8 cellular contexts compared by ENCODE assay signal in genomic region chr14:96797943-96798349, GRCh38. TPM values are rescaled to one million over a fixed set of nuclear protein-coding genes. Genes with fewer than 3 reads are reported as not detected.
DNase-seq lines count a peak whose midpoint lies in the region; ATAC-seq and TF ChIP-seq lines count a peak whose summit lies in the region.

No MANE protein-coding gene starts in this region.

- H3K36me3 Mint-ChIP-seq in activated naive CD4-positive, alpha-beta T cell treated with anti-CD3 and anti-CD28 coated beads, Interleukin-2, amount 50 U/mL, for 72 hours, result peaks cover 11 to 13% of the 10 kb centered on the region in 2 donors

- no peak for TF ChIP-seq CTCF in right lobe of liver (IDR thresholded peaks at IDR 0.05)

- peaks cover 0 to 7% (median 0%) of the 10 kb centered on the region in 4 donors for H3K4me1 ChIP-seq in right lobe of liver
- no peaks in the 10 kb centered on the region for H3K4me1 ChIP-seq in urinary bladder (ENCODE audit: insufficient read depth)

- peak; percentile 55 for DNase-seq in NCI-H2227 (lab: John Stamatoyannopoulos, UW; ENCODE audit: unreplicated experiment)
- no peak for DNase-seq in NCI-H2227 treated with DMSO at 0.1 percent for 48 hours (lab: John Stamatoyannopoulos, UW)
- DNase-seq in KBM-7, result peak; percentile 59
- DNase-seq in activated naive CD4-positive, alpha-beta T cell treated with anti-CD3 and anti-CD28 coated beads, Interleukin-2, amount 50 U/mL, for 72 hours (ENCODE audit: low spot score in 2 of 2), result peak in 1 of 2 donors; percentile 56
- no peak for DNase-seq in right lobe of liver

- H3K9me3 ChIP-seq in right lobe of liver, result no peaks in the 10 kb centered on the region

- intact Hi-C loops in right lobe of liver (cut with DNase I), result no loop called here

- in situ Hi-C loops in KBM-7 (cut with MboI; ENCODE audit: low pct_unique_long_range_greater_than_20kb, low sequenced_read_pairs), result no loop called here

- WGBS in right lobe of liver (ENCODE audit: insufficient coverage, low coverage, low lambda C conversion rate, missing lambda C conversion rate), result 0% methylated on average over 4 of the region's 16 CpGs
- 4% methylated on average over 16 of the region's 16 CpGs for WGBS in urinary bladder

- no peak for TF ChIP-seq POLR2A in right lobe of liver (IDR thresholded peaks at IDR 0.05)

- peak overlapping the region; percentile 94 to 96 for H3K27ac Mint-ChIP-seq in activated naive CD4-positive, alpha-beta T cell treated with anti-CD3 and anti-CD28 coated beads, Interleukin-2, amount 50 U/mL, for 72 hours

- ATAC-seq in GM21423 (IDR thresholded peaks at IDR 0.05; ENCODE audit: unreplicated experiment) (peak; percentile 25), right lobe of liver (no peak), HG02763 (IDR thresholded peaks at IDR 0.05; ENCODE audit: unreplicated experiment) (no peak)
- ATAC-seq in activated naive CD4-positive, alpha-beta T cell treated with anti-CD3 and anti-CD28 coated beads, Interleukin-2, amount 50 U/mL, for 72 hours, result no peak

- peak overlapping the region; percentile 52 to 80 (median 65) for H3K4me3 ChIP-seq in right lobe of liver
- peak overlapping the region; percentile 87 for H3K4me3 ChIP-seq in urinary bladder (ENCODE audit: low read depth, low read length)

- H3K27ac ChIP-seq in right lobe of liver (peak overlapping the region in 1 of 3 donors; percentile 8), urinary bladder (ENCODE audit: low read depth) (no peak overlapping the region)

- no peaks in the 10 kb centered on the region for H3K27me3 ChIP-seq in right lobe of liver

- H3K9me3 Mint-ChIP-seq in activated naive CD4-positive, alpha-beta T cell treated with anti-CD3 and anti-CD28 coated beads, Interleukin-2, amount 50 U/mL, for 72 hours, result no peaks in the 10 kb centered on the region

- H3K36me3 ChIP-seq in right lobe of liver (no peaks in the 10 kb centered on the region), urinary bladder (ENCODE audit: insufficient read depth) (no peaks in the 10 kb centered on the region)

RNA-seq across cellular contexts. Expression of gene VRK1, which starts 0.8 kb away (rescaled TPM):
- 10 to 100 TPM; 51.7 to 63.1 TPM for total RNA-seq in activated naive CD4-positive, alpha-beta T cell treated with anti-CD3 and anti-CD28 coated beads, Interleukin-2, amount 50 U/mL, for 72 hours
- total RNA-seq in right lobe of liver, result 1 to 10 TPM; 1.8 to 6.9 (median 3.8) TPM
- total RNA-seq in urinary bladder, result 37.5 TPM
- 9.0 TPM for polyA plus RNA-seq in urinary bladder

Comparison
In these comparisons a context has a peak if more than half of its experiments do, and no peak if none do; other contexts are left out.
1. DNase-seq: peak in NCI-H2227 (single experiment) and KBM-7 (single experiment); none in NCI-H2227 treated with DMSO at 0.1 percent for 48 hours (single experiment) and right lobe of liver (0 of 3).